Comparison of ENCODE assay signal across 11 cellular contexts in genomic region chr12:65926119-65927004, GRCh38.
DNase-seq lines count a peak whose midpoint lies in the region; ATAC-seq, FAIRE-seq and TF ChIP-seq lines count a peak whose summit lies in the region.
"Had no signal": no experiment of that assay in that cellular context is flagged by ENCODE, and none has a peak within 500 bp of the region (broad histone marks: within the 10 kb centered on the region; RNA-seq: fewer than 3 reads in every experiment).

No MANE protein-coding gene starts in this region.

- H2AFZ ChIP-seq in neural progenitor cell (replicated peaks) = no peak overlapping the region

- peaks cover 14% of the 10 kb centered on the region for H3F3A ChIP-seq in neural progenitor cell (ENCODE audit: low read depth)

- H3K27me3 ChIP-seq in HUES64 (ENCODE audit: insufficient read depth, low read length) (no peaks in the 10 kb centered on the region), ectodermal cell (ENCODE audit: control insufficient read depth, insufficient read depth, low read length, poor library complexity, severe bottlenecking) (no peaks in the 10 kb centered on the region), neural progenitor cell (no peaks in the 10 kb centered on the region), gastrocnemius medialis (no peaks in the 10 kb centered on the region)

- ATAC-seq in gastrocnemius medialis (no peak), GM19397 (IDR thresholded peaks at IDR 0.05; ENCODE audit: unreplicated experiment) (no peak), left ventricle myocardium superior (no peak)

- 34% methylated on average over 8 of the region's 8 CpGs for whole genome bisulfite sequencing in HUES64
- WGBS in ectodermal cell, 2 experiments = 38 to 47% methylated on average over 8 of the region's 8 CpGs

- no peak for TF ChIP-seq POLR2A in gastrocnemius medialis (IDR thresholded peaks at IDR 0.05)

- H3K9me3 Mint-ChIP-seq in neural progenitor cell = no peaks in the 10 kb centered on the region

- in situ Hi-C loops in gastrocnemius medialis (cut with MboI; ENCODE audit: low sequenced_read_pairs in 4 of 4) = no loop called here

- H3K36me3 ChIP-seq in HUES64 (ENCODE audit: insufficient read depth, low read length) (no peaks in the 10 kb centered on the region; the same call in 1 of the 2 replicates), ectodermal cell (ENCODE audit: control insufficient read depth, insufficient read depth, low read length) (no peaks in the 10 kb centered on the region), neural progenitor cell (no peaks in the 10 kb centered on the region), gastrocnemius medialis (no peaks in the 10 kb centered on the region)

- peaks cover 44% of the 10 kb centered on the region for H3K4me1 Mint-ChIP-seq in neural progenitor cell

- H3K4me3 ChIP-seq in HUES64 (ENCODE audit: low read length) = peak overlapping the region; percentile 14
- H3K4me3 ChIP-seq in ectodermal cell (ENCODE audit: insufficient read depth, low read depth, low read length) = no peak overlapping the region
- H3K4me3 ChIP-seq in neural progenitor cell = no peak overlapping the region
- H3K4me3 ChIP-seq in gastrocnemius medialis = no peak overlapping the region

- DNase-seq in neural progenitor cell (ENCODE audit: low spot score) = peak; percentile 43
- no peak for DNase-seq in gastrocnemius medialis
- no peak for DNase-seq in stimulated activated CD4-positive, alpha-beta T cell treated with anti-CD3 and anti-CD28 coated beads, Interleukin-15, amount 100 ng/mL, for 24 hours
- DNase-seq in left ventricle myocardium superior = no peak
- DNase-seq: activated CD4-positive, alpha-beta T cell treated with anti-CD3 and anti-CD28 coated beads for 48 hours; stimulated activated CD4-positive, alpha-beta T cell treated with anti-CD3 and anti-CD28 coated beads, Interleukin-4, amount 100 ng/mL, for 24 hours had no signal

- peak; percentile 90 for FAIRE-seq in G401.6 (lab: Jason Lieb, UNC)

- H3K27ac ChIP-seq in HUES64 (ENCODE audit: low read depth, low read length) = peak overlapping the region; percentile 60
- H3K27ac ChIP-seq in ectodermal cell (ENCODE audit: insufficient read depth, low read depth, low read length, poor library complexity, severe bottlenecking) = peak overlapping the region; percentile 11
- peak overlapping the region; percentile 62 for H3K27ac ChIP-seq in neural progenitor cell
- no peak overlapping the region for H3K27ac ChIP-seq in gastrocnemius medialis
- H3K27ac ChIP-seq: RWPE1 had no signal

- H3K9me3 ChIP-seq in HUES64 (ENCODE audit: insufficient read depth, low read depth, low read length) (no peaks in the 10 kb centered on the region), ectodermal cell (ENCODE audit: control insufficient read depth, low read length) (no peaks in the 10 kb centered on the region), neural progenitor cell (ENCODE audit: low read depth) (no peaks in the 10 kb centered on the region), gastrocnemius medialis (no peaks in the 10 kb centered on the region)

- H3K9ac ChIP-seq in HUES64 (ENCODE audit: low read depth, low read length) (peak overlapping the region; percentile 18; the same call in 1 of the 2 replicates), neural progenitor cell (no peak overlapping the region)

- H3K4me1 ChIP-seq in HUES64 (ENCODE audit: insufficient read depth, low read length) (peaks cover 56% of the 10 kb centered on the region), ectodermal cell (ENCODE audit: control insufficient read depth, insufficient read depth, low read length) (peaks cover 23% of the 10 kb centered on the region), neural progenitor cell (peaks cover 25% of the 10 kb centered on the region), gastrocnemius medialis (no peaks in the 10 kb centered on the region)

- peaks cover 23% of the 10 kb centered on the region for H4K20me1 ChIP-seq in neural progenitor cell (ENCODE audit: low read depth)

- peak overlapping the region; percentile 37 for H3K4me3 Mint-ChIP-seq in neural progenitor cell

- H3K27ac Mint-ChIP-seq in neural progenitor cell = peak overlapping the region; percentile 61

- peak overlapping the region; percentile 67 for H3K4me2 ChIP-seq in neural progenitor cell

- H3K27me3 Mint-ChIP-seq in neural progenitor cell (ENCODE audit: insufficient read depth, low read depth) = no peaks in the 10 kb centered on the region

- no peak for TF ChIP-seq CTCF in neural progenitor cell (IDR thresholded peaks at IDR 0.05)
- no peak for TF ChIP-seq CTCF in gastrocnemius medialis (IDR thresholded peaks at IDR 0.05 in 4 of 5, conservative IDR thresholded peaks at IDR 0.05 in 1 of 5)

- peaks cover 17% of the 10 kb centered on the region for H3K36me3 Mint-ChIP-seq in neural progenitor cell

- peaks cover 42% of the 10 kb centered on the region for H3K79me2 ChIP-seq in neural progenitor cell (ENCODE audit: low read depth)

- intact Hi-C loops in gastrocnemius medialis (cut with DNase I; ENCODE audit: low total_unique reads) (loop anchor here (10.0 kb wide), 1 partner anchor 1922 kb away; no protein-coding TSS in a partner anchor), left ventricle myocardium superior (cut with micrococcal nuclease) (no loop called here)

Comparison
In these comparisons a context has a peak if more than half of its experiments do, and no peak if none do; other contexts are left out.
1. H3K27ac ChIP-seq: peak in HUES64 (single experiment), ectodermal cell (single experiment) and neural progenitor cell (single experiment); none in gastrocnemius medialis (0 of 4).